11 cellular contexts compared by ENCODE assay signal in the genomic region with DNA sequence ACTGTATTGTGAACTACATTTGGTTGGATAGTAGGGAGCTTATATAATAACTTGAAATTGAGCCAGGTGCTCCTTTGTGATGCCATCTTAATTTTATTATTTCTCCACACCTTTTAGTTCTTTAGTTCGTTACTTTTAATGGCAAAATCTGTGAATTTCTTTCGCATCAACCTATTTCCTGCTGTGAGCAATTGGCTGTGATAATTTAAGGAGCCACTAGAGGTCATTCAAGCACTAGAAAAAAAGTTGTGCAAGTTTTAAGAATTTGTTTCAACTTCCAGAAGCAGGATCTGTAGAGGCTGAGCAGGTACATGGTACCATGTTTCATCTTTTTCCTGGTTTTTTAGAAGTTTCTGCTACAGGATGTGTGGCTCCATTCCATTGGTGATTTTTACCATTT. TPM values are rescaled to one million over a fixed set of nuclear protein-coding genes. Genes with fewer than 3 reads are reported as not detected.
A peak's percentile ranks its signal among the peaks of the same experiment; 100 is the strongest.
DNase-seq lines count a peak whose midpoint lies in the region; ATAC-seq, FAIRE-seq and TF ChIP-seq lines count a peak whose summit lies in the region.
"Not testable (repeated sequence)": the region's sequence is repeated elsewhere in the genome, so short reads cannot be mapped to it uniquely, and the experiment has no call there.
"Had no signal": no experiment of that assay in that cellular context is flagged by ENCODE, and none has a peak within 500 bp of the region (broad histone marks: within the 10 kb centered on the region; RNA-seq: fewer than 3 reads in every experiment).

No MANE protein-coding gene starts in this region.

- ATAC-seq in heart left ventricle, gastrocnemius medialis, upper lobe of right lung: not testable (repeated sequence)

- H3K14ac ChIP-seq in H9 (ENCODE audit: insufficient read depth, low read length), result not testable (repeated sequence)

- H3K27me3 ChIP-seq in H9 (ENCODE audit: insufficient read depth, low read length); heart left ventricle; gastrocnemius medialis; upper lobe of right lung: not testable (repeated sequence)

- DNase-seq in AG09319 (ENCODE audit: extremely low read depth, low read depth); H9; heart left ventricle; gastrocnemius medialis; upper lobe of right lung: not testable (repeated sequence)

- H3K23me2 ChIP-seq in H9 (ENCODE audit: insufficient read length, low read depth, low read length, poor library complexity, severe bottlenecking), result not testable (repeated sequence)

- H4K8ac ChIP-seq in H9 (replicated peaks; ENCODE audit: insufficient read length, low read depth, low read length), result not testable (repeated sequence)

- not testable (repeated sequence) for H3K4me3 Mint-ChIP-seq in H9, nephron

- not testable (repeated sequence) for H2BK5ac ChIP-seq in H9 (ENCODE audit: insufficient read length, low read length)

- not testable (repeated sequence) for H2BK12ac ChIP-seq in H9 (ENCODE audit: insufficient read length, low read depth, low read length)

- not testable (repeated sequence) for H3K18ac ChIP-seq in H9 (ENCODE audit: insufficient read length, low read depth, low read length)

- H3K36me3 Mint-ChIP-seq in H9 (ENCODE audit: insufficient read depth in 1 of 3, low read depth in 3 of 3); nephron (ENCODE audit: low read depth): not testable (repeated sequence)

- not testable (repeated sequence) for H3K56ac ChIP-seq in H9 (ENCODE audit: insufficient read length, low read depth, low read length)

- H3K4me1 ChIP-seq in H9 (ENCODE audit: insufficient read depth, low read length); heart left ventricle; gastrocnemius medialis; upper lobe of right lung: not testable (repeated sequence)

- no CpG with 5 or more reads among the region's 2 CpGs for WGBS in H9 (ENCODE audit: extremely low coverage, insufficient read length, low lambda C conversion rate)
- WGBS in heart left ventricle, 4 donors, result 17 to 31% (median 20%) methylated on average over 2 of the region's 2 CpGs

- in situ Hi-C loops in gastrocnemius medialis (cut with MboI; ENCODE audit: low sequenced_read_pairs in 4 of 4), result not testable (repeated sequence)

- peak; percentile 2; the same call in 1 of the 2 replicates for TF ChIP-seq CTCF in AG09319 (IDR thresholded peaks at IDR 0.05; ENCODE audit: low read depth, low read length)
- peak; percentile 47; the same call in 2 of the 3 replicates for TF ChIP-seq CTCF in H9 (conservative IDR thresholded peaks at IDR 0.05)
- 0 out of 2 replicates have a peak, but pooled peaks have one; percentile 8 for TF ChIP-seq CTCF in VCaP (conservative IDR thresholded peaks at IDR 0.05)
- TF ChIP-seq CTCF in heart left ventricle (IDR thresholded peaks at IDR 0.05), result peak in 10 of 12 donors; percentile 9 to 43 (median 20)
- TF ChIP-seq CTCF in nephron (IDR thresholded peaks at IDR 0.05; ENCODE audit: unreplicated experiment in 3 of 3), result peak in 2 of 3 experiments; percentile 12 to 26
- peak in 3 of 5 experiments; percentile 9 to 31 (median 26) for TF ChIP-seq CTCF in gastrocnemius medialis (IDR thresholded peaks at IDR 0.05 in 4 of 5, conservative IDR thresholded peaks at IDR 0.05 in 1 of 5)
- peak; percentile 20 for TF ChIP-seq CTCF in upper lobe of right lung (IDR thresholded peaks at IDR 0.05)

- intact Hi-C loops in heart left ventricle (cut with DNase I); gastrocnemius medialis (cut with DNase I; ENCODE audit: low total_unique reads); upper lobe of right lung (cut with DNase I): not testable (repeated sequence)

- not testable (repeated sequence) for H3K36me3 ChIP-seq in heart left ventricle, gastrocnemius medialis, upper lobe of right lung

- H3T11ph ChIP-seq in H9 (ENCODE audit: low read length), result not testable (repeated sequence)

- not testable (repeated sequence) for H3K23ac ChIP-seq in H9 (ENCODE audit: insufficient read length, low read depth, low read length)

- H3K9ac ChIP-seq in H9 (ENCODE audit: extremely low read depth, insufficient read length, low read length), result not testable (repeated sequence)

- not testable (repeated sequence) for H4K91ac ChIP-seq in H9 (ENCODE audit: insufficient read length, low read depth, low read length)

- not testable (repeated sequence) for H2AK5ac ChIP-seq in H9 (ENCODE audit: insufficient read length, low read length)

- H2BK15ac ChIP-seq in H9 (ENCODE audit: low read depth, low read length), result not testable (repeated sequence)

- H3K4ac ChIP-seq in H9 (ENCODE audit: low read depth, low read length), result not testable (repeated sequence)

- not testable (repeated sequence) for H4K20me1 ChIP-seq in H9 (ENCODE audit: control insufficient read depth, insufficient read depth, insufficient read length)

- H3K27ac ChIP-seq in H9 (ENCODE audit: insufficient read length, low read depth, low read length); VCaP; heart left ventricle; gastrocnemius medialis; upper lobe of right lung: not testable (repeated sequence)

- H3K27ac Mint-ChIP-seq in H9, nephron: not testable (repeated sequence)

- not testable (repeated sequence) for H3K9me3 ChIP-seq in H9 (ENCODE audit: control insufficient read depth, low read depth, low read length); heart left ventricle; gastrocnemius medialis; upper lobe of right lung

- H2AFZ ChIP-seq in H9 (ENCODE audit: low read length), result not testable (repeated sequence)

- not testable (repeated sequence) for TF ChIP-seq POLR2A in heart left ventricle (IDR thresholded peaks at IDR 0.05); gastrocnemius medialis (IDR thresholded peaks at IDR 0.05)

- not testable (repeated sequence) for H3K9me3 Mint-ChIP-seq in H9, nephron

- not testable (repeated sequence) for H3K27me3 Mint-ChIP-seq in H9 (ENCODE audit: low read depth); nephron (ENCODE audit: low read depth)

- H2BK20ac ChIP-seq in H9 (ENCODE audit: low read depth, low read length, poor library complexity, severe bottlenecking), result not testable (repeated sequence)

- H2BK120ac ChIP-seq in H9 (ENCODE audit: low read depth, low read length, poor library complexity, severe bottlenecking), result not testable (repeated sequence)

- H3K4me3 ChIP-seq in heart left ventricle, gastrocnemius medialis, upper lobe of right lung: not testable (repeated sequence)

- not testable (repeated sequence) for H4K5ac ChIP-seq in H9 (ENCODE audit: insufficient read length, low read depth, low read length)

- H3K79me1 ChIP-seq in H9 (ENCODE audit: insufficient read depth, low read depth, low read length, poor library complexity, severe bottlenecking), result not testable (repeated sequence)

- H3K4me1 Mint-ChIP-seq in H9, nephron: not testable (repeated sequence)

- not testable (repeated sequence) for H3K4me2 ChIP-seq in H9 (ENCODE audit: insufficient read depth, insufficient read length, low read length)

- H3K79me2 ChIP-seq in H9 (ENCODE audit: insufficient read depth, low read length), result not testable (repeated sequence)

- peak; percentile 96 for FAIRE-seq in colon (lab: Jason Lieb, UNC)

RNA-seq across cellular contexts. Expression of a gene that starts 4.9 kb away (rescaled TPM):
- total RNA-seq in H9 (2021) (0.70 and 0.94 TPM in 2 replicates), heart left ventricle (1 to 10 TPM in 1 of 9 donors, under 1 TPM in 7, not detected in 1; 0.19 to 1.1 (median 0.53) TPM), gastrocnemius medialis (not detected), upper lobe of right lung (0.67 TPM)
- polyA plus RNA-seq in heart left ventricle, result 1 to 10 TPM in 1 of 2 donors, under 1 TPM in 1; 0.57 to 1.3 TPM
- total RNA-seq: G401, Right ventricle myocardium inferior had no signal

RNA-seq across cellular contexts. Expression of a gene that starts 47.1 kb away (rescaled TPM):
- total RNA-seq in H9 (2021), result not detected in 2 replicates
- total RNA-seq in heart left ventricle, result 1 to 10 TPM in 4 of 9 donors, under 1 TPM in 2, not detected in 3; 0.37 to 4.4 (median 1.3) TPM
- polyA plus RNA-seq in heart left ventricle, result 1 to 10 TPM in 1 of 2 donors, under 1 TPM in 1; 0.47 to 1.9 TPM
- under 1 TPM in 3 of 4 donors, not detected in 1; 0.41 to 0.97 (median 0.42) TPM for total RNA-seq in gastrocnemius medialis
- 2.3 TPM for total RNA-seq in upper lobe of right lung
- total RNA-seq: G401, H1 had no signal
- polyA plus RNA-seq: H1 had no signal
